In the genomic region with DNA sequence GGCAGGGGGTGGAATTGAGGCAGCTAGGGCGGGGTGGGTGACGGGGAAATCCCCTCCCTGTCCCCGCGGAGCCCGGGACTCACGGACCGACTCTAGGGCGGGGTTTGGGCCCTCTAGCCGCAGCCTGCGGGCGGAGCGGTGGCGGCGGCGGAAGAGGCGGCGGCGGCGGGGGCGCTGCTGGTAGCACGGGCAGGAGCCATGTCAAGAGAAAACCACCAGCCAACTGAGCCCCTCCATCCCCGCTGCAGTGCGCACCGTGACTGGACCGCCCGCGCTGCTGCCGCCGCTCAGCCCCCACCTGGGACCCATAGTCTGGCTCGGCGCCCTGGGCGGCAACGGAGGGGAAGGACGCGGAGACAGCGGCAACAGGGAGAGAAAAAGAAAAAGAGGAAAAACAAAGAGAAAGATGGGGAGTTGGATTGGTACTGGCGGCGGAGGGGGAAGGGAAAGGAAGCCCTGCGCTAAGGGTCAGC, we compare ENCODE assay signal across 8 cellular contexts. TPM values are rescaled to one million over a fixed set of nuclear protein-coding genes. Genes with fewer than 3 reads are reported as not detected.
DNase-seq lines count a peak whose midpoint lies in the region; ATAC-seq lines count a peak whose summit lies in the region.

No MANE protein-coding gene starts in this region.

- H3K27me3 ChIP-seq in right cardiac atrium (ENCODE audit: control insufficient read depth, insufficient read depth) = no peaks in the 10 kb centered on the region

- peaks cover 4% of the 10 kb centered on the region for H3K4me1 ChIP-seq in right cardiac atrium (ENCODE audit: control insufficient read depth, insufficient read depth, low read length)

- H3K4me3 ChIP-seq in right cardiac atrium (ENCODE audit: low read length) = peak overlapping the region; percentile 91

- ATAC-seq in HG03025 (IDR thresholded peaks at IDR 0.05; ENCODE audit: low FRiP score, unreplicated experiment) (peak; percentile 18), right cardiac atrium (peak; percentile 59 to 65), sciatic nerve (peak; percentile 27)

- peak overlapping the region; percentile 83 for H3K27ac ChIP-seq in adipose tissue (ENCODE audit: low read depth, low read length)
- peak overlapping the region; percentile 98 for H3K27ac ChIP-seq in right cardiac atrium (ENCODE audit: low read length)

- no peaks in the 10 kb centered on the region for H3K9me3 ChIP-seq in right cardiac atrium (ENCODE audit: control insufficient read depth, low read length)

- DNase-seq in D341Med (ENCODE audit: low spot score) (peak; percentile 61), T follicular helper cell (ENCODE audit: low read depth) (peak; percentile 62), right cardiac atrium (peak; percentile 72 to 88 (median 88)), sciatic nerve (ENCODE audit: low spot score) (peak; percentile 71), NCI-H187 treated with DMSO at 0.1 percent for 48 hours (lab: John Stamatoyannopoulos, UW) (no peak), NCI-H1694 treated with DMSO at 0.1 percent for 48 hours (lab: John Stamatoyannopoulos, UW) (no peak)

- WGBS in adipose tissue, 3 donors = 0 to 1% (median 0%) methylated on average over 26 to 39 of the region's 39 CpGs
- under 1% methylated on average over 39 of the region's 39 CpGs for WGBS in right cardiac atrium

- intact Hi-C loops in right cardiac atrium (cut with DNase I) (no loop called here), sciatic nerve (cut with DNase I) (no loop called here)

RNA-seq across cellular contexts. Expression of a gene that starts 1.2 kb away (rescaled TPM):
- polyA plus RNA-seq in adipose tissue (10 to 100 TPM; 40.9 to 48.3 (median 41.1) TPM), right cardiac atrium (31.9 TPM)
- total RNA-seq in right cardiac atrium (10 to 100 TPM; 52.2 to 66.5 (median 56.4) TPM), sciatic nerve (89.3 TPM)

RNA-seq across cellular contexts. Expression of a gene that starts 53.3 kb away (rescaled TPM):
- polyA plus RNA-seq in adipose tissue (1 to 10 TPM; 7.1 to 9.4 (median 7.2) TPM), right cardiac atrium (87.4 TPM)
- total RNA-seq in right cardiac atrium (10 to 100 TPM; 63.7 to 92.1 (median 77.6) TPM), sciatic nerve (17.3 TPM)

RNA-seq across cellular contexts. Expression of a gene that starts 53.5 kb away (rescaled TPM):
- polyA plus RNA-seq in adipose tissue = 10 to 100 TPM; 18.9 to 34.3 (median 19.8) TPM
- total RNA-seq in right cardiac atrium = 10 to 100 TPM; 42.4 to 45.4 (median 44.2) TPM
- polyA plus RNA-seq in right cardiac atrium = 30.2 TPM
- 34.9 TPM for total RNA-seq in sciatic nerve

RNA-seq across cellular contexts. Expression of a gene that starts 54.6 kb away (rescaled TPM):
- 10 to 100 TPM in 2 of 3 donors, 1 to 10 TPM in 1; 6.5 to 54.4 (median 20.6) TPM for polyA plus RNA-seq in adipose tissue
- 1 to 10 TPM; 5.6 to 8.2 (median 6.2) TPM for total RNA-seq in right cardiac atrium
- polyA plus RNA-seq in right cardiac atrium = 7.0 TPM
- 10.9 TPM for total RNA-seq in sciatic nerve

Comparison
In these comparisons a context has a peak if more than half of its experiments do, and no peak if none do; other contexts are left out.
1. DNase-seq: peak in D341Med (single experiment), T follicular helper cell (single experiment), right cardiac atrium (3 of 3) and sciatic nerve (single experiment); none in NCI-H187 treated with DMSO at 0.1 percent for 48 hours (single experiment) and NCI-H1694 treated with DMSO at 0.1 percent for 48 hours (single experiment).
2. Peak in every context shown above with its lines, with median percentiles within 50 percentile points of each other: ATAC-seq.